13 cellular contexts compared by ENCODE assay signal in genomic region chr6:53311586-53311935, GRCh38. TPM values are rescaled to one million over a fixed set of nuclear protein-coding genes. Genes with fewer than 3 reads are reported as not detected.
A peak's percentile ranks its signal among the peaks of the same experiment; 100 is the strongest.
DNase-seq lines count a peak whose midpoint lies in the region; ATAC-seq and TF ChIP-seq lines count a peak whose summit lies in the region.
"Had no signal": no experiment of that assay in that cellular context is flagged by ENCODE, and none has a peak within 500 bp of the region (broad histone marks: within the 10 kb centered on the region; RNA-seq: fewer than 3 reads in every experiment).

No MANE protein-coding gene starts in this region.

- TF ChIP-seq POLR2A in GM18505 (IDR thresholded peaks at IDR 0.05; ENCODE audit: borderline replicate concordance, extremely low read depth, insufficient read depth, insufficient read length) = no peak

- no peaks in the 10 kb centered on the region for H3K9me2 ChIP-seq in MM.1S (replicated peaks; ENCODE audit: insufficient read depth, low read length)

- no peak for TF ChIP-seq CTCF in MM.1S (IDR thresholded peaks at IDR 0.05; ENCODE audit: low read length)
- TF ChIP-seq CTCF in chondrocyte (IDR thresholded peaks at IDR 0.05) = no peak
- no peak for TF ChIP-seq CTCF in foreskin keratinocyte (conservative IDR thresholded peaks at IDR 0.05)

- H3K9ac ChIP-seq in MM.1S (ENCODE audit: low read length) = no peak overlapping the region

- peaks cover 39% of the 10 kb centered on the region for H3F3A ChIP-seq in MM.1S (ENCODE audit: insufficient read depth, low read length)

- DNase-seq in activated naive CD4-positive, alpha-beta T cell treated with Interleukin-2 at 50 U/mL for 16 hours = no peak
- DNase-seq in MM.1S (no peak), chondrocyte (ENCODE audit: low spot score) (no peak), NCI-H2171 (lab: John Stamatoyannopoulos, UW) (no peak), foreskin keratinocyte (no peak)
- no peak for DNase-seq in stimulated activated naive B cell treated with anti-CD40 and anti-IgM and Interleukin-4, amounts not matched to agents 10 μg/mL and 1 μg/mL and 100 μg/mL, for 72 hours
- DNase-seq: amniotic stem cell, cerebellar nuclear complex, glutamatergic neuron, upper lobe of right lung had no signal

- H3K27ac ChIP-seq in MM.1S (ENCODE audit: low read length) (peak overlapping the region; percentile 82; the same call in 1 of the 2 replicates), foreskin keratinocyte (no peak overlapping the region)
- H3K27ac ChIP-seq: upper lobe of right lung had no signal

- H3K9me3 ChIP-seq in MM.1S (replicated peaks; ENCODE audit: insufficient read depth, low read length) = no peaks in the 10 kb centered on the region
- H3K9me3 ChIP-seq: upper lobe of right lung had no signal

- no peaks in the 10 kb centered on the region for H3K36me3 ChIP-seq in MM.1S (replicated peaks; ENCODE audit: insufficient read depth, low read length)
- H3K36me3 ChIP-seq: upper lobe of right lung had no signal

- peaks cover 7% of the 10 kb centered on the region for H3K36me3 Mint-ChIP-seq in activated naive CD4-positive, alpha-beta T cell treated with anti-CD3 and anti-CD28 coated beads, Interleukin-2, amount 50 U/mL, for 24 hours
- H3K36me3 Mint-ChIP-seq in chondrocyte (ENCODE audit: low read depth) = no peaks in the 10 kb centered on the region
- peaks cover 10 to 20% of the 10 kb centered on the region in 2 donors for H3K36me3 Mint-ChIP-seq in stimulated activated naive B cell treated with anti-CD40 and anti-IgM and Interleukin-4, amounts not matched to agents 10 μg/mL and 1 μg/mL and 100 μg/mL, for 72 hours

- no peak overlapping the region for H3K4me3 ChIP-seq in MM.1S (ENCODE audit: low read length)
- H3K4me3 ChIP-seq: upper lobe of right lung had no signal

- H3K4me1 ChIP-seq in MM.1S (ENCODE audit: low read length) (peaks cover 50% of the 10 kb centered on the region), foreskin keratinocyte (peaks cover 24% of the 10 kb centered on the region)

- H3K27me3 ChIP-seq in MM.1S (replicated peaks; ENCODE audit: insufficient read depth, low read length) = no peaks in the 10 kb centered on the region
- H3K27me3 ChIP-seq in foreskin keratinocyte = no peaks in the 10 kb centered on the region
- H3K27me3 ChIP-seq: upper lobe of right lung had no signal

- no peaks in the 10 kb centered on the region for H3K27me3 Mint-ChIP-seq in activated naive CD4-positive, alpha-beta T cell treated with anti-CD3 and anti-CD28 coated beads, Interleukin-2, amount 50 U/mL, for 24 hours
- H3K27me3 Mint-ChIP-seq in chondrocyte (ENCODE audit: low read depth) = no peaks in the 10 kb centered on the region
- no peaks in the 10 kb centered on the region for H3K27me3 Mint-ChIP-seq in stimulated activated naive B cell treated with anti-CD40 and anti-IgM and Interleukin-4, amounts not matched to agents 10 μg/mL and 1 μg/mL and 100 μg/mL, for 72 hours

- no peak for ATAC-seq in stimulated activated naive B cell treated with anti-CD40 and anti-IgM and Interleukin-4, amounts not matched to agents 10 μg/mL and 1 μg/mL and 100 μg/mL, for 72 hours (replicated peaks)
- ATAC-seq in GM18505 (IDR thresholded peaks at IDR 0.05; ENCODE audit: unreplicated experiment) (no peak), foreskin keratinocyte (no peak)
- ATAC-seq: upper lobe of right lung had no signal

- H3K27ac Mint-ChIP-seq in activated naive CD4-positive, alpha-beta T cell treated with anti-CD3 and anti-CD28 coated beads, Interleukin-2, amount 50 U/mL, for 24 hours = peak overlapping the region; percentile 89
- H3K27ac Mint-ChIP-seq in chondrocyte (ENCODE audit: unreplicated experiment) = peak overlapping the region; percentile 18
- H3K27ac Mint-ChIP-seq in stimulated activated naive B cell treated with anti-CD40 and anti-IgM and Interleukin-4, amounts not matched to agents 10 μg/mL and 1 μg/mL and 100 μg/mL, for 72 hours = peak overlapping the region; percentile 86

- H3K79me2 ChIP-seq in MM.1S (ENCODE audit: low read length) = peaks cover 90% of the 10 kb centered on the region

- no peak overlapping the region for H2AFZ ChIP-seq in MM.1S (ENCODE audit: low read length)

- peaks cover 98% of the 10 kb centered on the region for H3K4me1 Mint-ChIP-seq in activated naive CD4-positive, alpha-beta T cell treated with anti-CD3 and anti-CD28 coated beads, Interleukin-2, amount 50 U/mL, for 24 hours
- H3K4me1 Mint-ChIP-seq in chondrocyte (ENCODE audit: low read depth) = peaks cover 93% of the 10 kb centered on the region
- peaks cover 65 to 95% of the 10 kb centered on the region in 2 donors for H3K4me1 Mint-ChIP-seq in stimulated activated naive B cell treated with anti-CD40 and anti-IgM and Interleukin-4, amounts not matched to agents 10 μg/mL and 1 μg/mL and 100 μg/mL, for 72 hours

- H3K4me2 ChIP-seq in MM.1S (ENCODE audit: low read depth, low read length) = no peak overlapping the region

- H4K20me1 ChIP-seq in MM.1S (ENCODE audit: insufficient read depth, low read length) = peaks cover 8% of the 10 kb centered on the region; the same call in 1 of the 2 replicates

- peak overlapping the region; percentile 53 for H3K4me3 Mint-ChIP-seq in activated naive CD4-positive, alpha-beta T cell treated with anti-CD3 and anti-CD28 coated beads, Interleukin-2, amount 50 U/mL, for 24 hours
- no peak overlapping the region for H3K4me3 Mint-ChIP-seq in chondrocyte (ENCODE audit: unreplicated experiment)
- H3K4me3 Mint-ChIP-seq in stimulated activated naive B cell treated with anti-CD40 and anti-IgM and Interleukin-4, amounts not matched to agents 10 μg/mL and 1 μg/mL and 100 μg/mL, for 72 hours = no peak overlapping the region
- H3K4me3 Mint-ChIP-seq: neural crest cell had no signal

- no peaks in the 10 kb centered on the region for H3K9me3 Mint-ChIP-seq in activated naive CD4-positive, alpha-beta T cell treated with anti-CD3 and anti-CD28 coated beads, Interleukin-2, amount 50 U/mL, for 24 hours
- no peaks in the 10 kb centered on the region for H3K9me3 Mint-ChIP-seq in chondrocyte (ENCODE audit: low read depth)
- no peaks in the 10 kb centered on the region for H3K9me3 Mint-ChIP-seq in stimulated activated naive B cell treated with anti-CD40 and anti-IgM and Interleukin-4, amounts not matched to agents 10 μg/mL and 1 μg/mL and 100 μg/mL, for 72 hours
- H3K9me3 Mint-ChIP-seq: neural crest cell had no signal

RNA-seq across cellular contexts. Expression of gene ELOVL5, which starts 37.2 kb away (rescaled TPM):
- total RNA-seq in chondrocyte = 95.1 to 127 TPM (median 102 TPM) in 3 replicates
- 91.9 and 98.3 TPM in 2 replicates for total RNA-seq in foreskin keratinocyte
- polyA plus RNA-seq in foreskin keratinocyte = 51.2 and 59.9 TPM in 2 replicates

Comparison
In these comparisons a context has a peak if more than half of its experiments do, and no peak if none do; other contexts are left out.
1. H3K27ac Mint-ChIP-seq: peak in every context shown above with its lines; median percentile 89 in activated naive CD4-positive, alpha-beta T cell treated with anti-CD3 and anti-CD28 coated beads, Interleukin-2, amount 50 U/mL, for 24 hours; 86 in stimulated activated naive B cell treated with anti-CD40 and anti-IgM and Interleukin-4, amounts not matched to agents 10 μg/mL and 1 μg/mL and 100 μg/mL, for 72 hours; 18 in chondrocyte.